Comparison of ENCODE assay signal across 8 cellular contexts in genomic region chr1:179079113-179079761, GRCh38. TPM values are rescaled to one million over a fixed set of nuclear protein-coding genes. Genes with fewer than 3 reads are reported as not detected.
DNase-seq lines count a peak whose midpoint lies in the region; ATAC-seq and TF ChIP-seq lines count a peak whose summit lies in the region.

No MANE protein-coding gene starts in this region.

- H3K4me3 ChIP-seq in right atrium auricular region: no peak overlapping the region

- H3K27ac ChIP-seq in right atrium auricular region: no peak overlapping the region

- peak; percentile 46 for DNase-seq in AG09319 (ENCODE audit: extremely low read depth, low read depth)
- peak; percentile 80 for DNase-seq in NCI-H1092 treated with DMSO at 0.1 percent for 48 hours (lab: John Stamatoyannopoulos, UW)
- DNase-seq in SIG-M5 treated with dmso at 0.1 percent for 504 hours (lab: John Stamatoyannopoulos, UW; ENCODE audit: unreplicated experiment): peak; percentile 88
- DNase-seq in amniotic stem cell (lab: John Stamatoyannopoulos, UW): peak; percentile 55
- peak; percentile 72 for DNase-seq in right atrium auricular region (ENCODE audit: low spot score)
- DNase-seq in sciatic nerve (ENCODE audit: low spot score): no peak

- no peaks in the 10 kb centered on the region for H3K27me3 ChIP-seq in right atrium auricular region

- no peaks in the 10 kb centered on the region for H3K36me3 ChIP-seq in right atrium auricular region

- ATAC-seq in GM18907 (IDR thresholded peaks at IDR 0.05; ENCODE audit: unreplicated experiment) (peak; percentile 17), sciatic nerve (peak; percentile 60), GM19023 (IDR thresholded peaks at IDR 0.05; ENCODE audit: unreplicated experiment) (no peak)

- peak; percentile 76 for TF ChIP-seq CTCF in AG09319 (IDR thresholded peaks at IDR 0.05; ENCODE audit: low read depth, low read length)
- peak; percentile 60 to 81 for TF ChIP-seq CTCF in right atrium auricular region (IDR thresholded peaks at IDR 0.05)

- intact Hi-C loops in sciatic nerve (cut with DNase I): no loop called here

- H3K4me1 ChIP-seq in right atrium auricular region: peaks cover 0 to 20% of the 10 kb centered on the region in 2 donors

- H3K9me3 ChIP-seq in right atrium auricular region: no peaks in the 10 kb centered on the region

RNA-seq across cellular contexts. Expression of gene TOR3A, which starts 2.6 kb away (rescaled TPM):
- total RNA-seq in right atrium auricular region (10 to 100 TPM; 14.3 to 19.7 TPM), sciatic nerve (18.4 TPM)

RNA-seq across cellular contexts. Expression of gene FAM20B, which starts 53.5 kb away (rescaled TPM):
- total RNA-seq in right atrium auricular region (10 to 100 TPM; 37.8 to 39.0 TPM), sciatic nerve (81.2 TPM)
